ENCODE assay signal across 32 cellular contexts in genomic region chr7:2219136-2219535, GRCh38.
"Had no signal": no experiment of that assay in that cellular context is flagged by ENCODE, and none has a peak within 500 bp of the region (broad histone marks: within the 10 kb centered on the region; RNA-seq: fewer than 3 reads in every experiment).

No MANE protein-coding gene starts in this region.

- H3K4me3 ChIP-seq: esophagus muscularis mucosa, gastrocnemius medialis had no signal

- ATAC-seq: activated CD4-positive, alpha-beta T cell treated with anti-CD3 and anti-CD28 coated beads for 36 hours; activated CD8-positive, alpha-beta memory T cell treated with anti-CD3 and anti-CD28 coated beads, Interleukin-2, amount 10 ng/mL, durations not matched to agents 7 days and 5 days; activated CD8-positive, alpha-beta T cell treated with anti-CD3 and anti-CD28 coated beads, Interleukin-2, amount 10 ng/mL, durations not matched to agents 7 days and 5 days; activated naive CD4-positive, alpha-beta T cell treated with anti-CD3 and anti-CD28 coated beads, Interleukin-2, amount 50 U/mL, for 72 hours; activated T-cell treated with anti-CD3 and anti-CD28 coated beads, Interleukin-2, amount 50 U/mL, for 72 hours; effector memory CD8-positive, alpha-beta T cell; foreskin keratinocyte; gastrocnemius medialis had no signal

- DNase-seq: activated CD4-positive, alpha-beta memory T cell treated with anti-CD3 and anti-CD28 coated beads for 36 hours; activated CD4-positive, alpha-beta T cell treated with anti-CD3 and anti-CD28 coated beads for 36 hours; activated CD4-positive, alpha-beta T cell treated with anti-CD3 and anti-CD28 coated beads, Interleukin-2, amount 10 ng/mL, durations not matched to agents 24 days and 14 days; activated CD4-positive, CD25-positive, alpha-beta regulatory T cell; activated CD4-positive, CD25-positive, alpha-beta regulatory T cell treated with anti-CD3 and anti-CD28 coated beads, Interleukin-2, amount 50 U/mL, for 72 hours; activated CD8-positive, alpha-beta memory T cell treated with anti-CD3 and anti-CD28 coated beads, Interleukin-2, amount 10 ng/mL, durations not matched to agents 7 days and 5 days; activated CD8-positive, alpha-beta memory T cell treated with anti-CD3 and anti-CD28 coated beads, Interleukin-2, amount 50 U/mL, for 48 hours; activated CD8-positive, alpha-beta T cell treated with anti-CD3 and anti-CD28 coated beads, Interleukin-2, amount 10 ng/mL, durations not matched to agents 7 days and 5 days; activated gamma-delta T cell; activated naive CD4-positive, alpha-beta T cell; activated naive CD4-positive, alpha-beta T cell treated with anti-CD3 and anti-CD28 coated beads, Interleukin-2, amount 10 ng/mL, durations not matched to agents 7 days and 5 days; activated naive CD8-positive, alpha-beta T cell treated with anti-CD3 and anti-CD28 coated beads, Interleukin-2, amount 10 ng/mL, durations not matched to agents 7 days and 5 days; activated T-cell treated with anti-CD3 and anti-CD28 coated beads for 4 hours; activated T-cell treated with anti-CD3 and anti-CD28 coated beads, Interleukin-2, amount 50 U/mL, for 24 hours; activated T-cell treated with anti-CD3 and anti-CD28 coated beads, Interleukin-2, amount 50 U/mL, for 72 hours; amniotic stem cell; anterior cingulate cortex; brain microvascular endothelial cell; cortex of kidney; dermis blood vessel endothelial cell; effector CD4-positive, alpha-beta T cell; effector memory CD8-positive, alpha-beta T cell; erythroblast; foreskin keratinocyte; gastrocnemius medialis; glutamatergic neuron; T-helper 2 cell had no signal

- H3K27ac ChIP-seq: brain microvascular endothelial cell, esophagus muscularis mucosa, foreskin keratinocyte, gastrocnemius medialis had no signal

- FAIRE-seq: astrocyte, bronchial epithelial cell, colon had no signal

- H3K27me3 ChIP-seq: brain microvascular endothelial cell, esophagus muscularis mucosa, foreskin keratinocyte, gastrocnemius medialis had no signal

- H3K9me3 ChIP-seq: esophagus muscularis mucosa, gastrocnemius medialis had no signal
